ENCODE assay signal across 8 cellular contexts in genomic region chr9:91033802-91034201, GRCh38.
DNase-seq lines count a peak whose midpoint lies in the region; ATAC-seq and TF ChIP-seq lines count a peak whose summit lies in the region.

No MANE protein-coding gene starts in this region.

- H3K4me3 ChIP-seq in Panc1 (ENCODE audit: low read depth in 2 of 2, low read length in 2 of 2) (no peak overlapping the region), lower lobe of right lung (no peak overlapping the region), dorsolateral prefrontal cortex (no peak overlapping the region)

- POLR2A ChIA-PET in GM10248 (lab: Yijun Ruan, JAX) (no interaction called here), Panc1 (lab: Charles Lee) (no interaction called here)

- H3K9me3 ChIP-seq in Panc1 (ENCODE audit: control insufficient read depth, insufficient read depth, low read depth, low read length) (no peaks in the 10 kb centered on the region), lower lobe of right lung (no peaks in the 10 kb centered on the region)

- no TSS peak for BruUV-seq in Panc1 (replicated peaks; lab: Mats Ljungman, UMichigan)

- H3K27me3 ChIP-seq in Panc1 (ENCODE audit: control insufficient read depth, insufficient read depth, low read length) (no peaks in the 10 kb centered on the region), lower lobe of right lung (ENCODE audit: low read depth) (no peaks in the 10 kb centered on the region), dorsolateral prefrontal cortex (no peaks in the 10 kb centered on the region)

- DNase-seq in GM10248 (ENCODE audit: extremely low spot score) (peak; percentile 45), Panc1 (ENCODE audit: low read depth, low spot score) (no peak), lower lobe of right lung (no peak), dorsolateral prefrontal cortex (no peak), caudate nucleus (lab: John Stamatoyannopoulos, UW) (no peak)
- peak; percentile 80 for DNase-seq in activated naive CD4-positive, alpha-beta T cell treated with Interleukin-2 at 50 U/mL for 16 hours

- in situ Hi-C loops in Panc1 (cut with HindIII; ENCODE audit: low pct_unique_long_range_greater_than_20kb, low sequenced_read_pairs): no loop called here

- peaks cover 12% of the 10 kb centered on the region for H3K4me1 ChIP-seq in Panc1 (ENCODE audit: control insufficient read depth, insufficient read depth, low read length)
- peaks cover 22% of the 10 kb centered on the region for H3K4me1 ChIP-seq in lower lobe of right lung

- ATAC-seq in Panc1: no peak
- no peak for ATAC-seq in lower lobe of right lung
- no peak for ATAC-seq in HG02642 (IDR thresholded peaks at IDR 0.05; ENCODE audit: poor library complexity, unreplicated experiment)
- no peak for ATAC-seq in GM19023 (IDR thresholded peaks at IDR 0.05; ENCODE audit: unreplicated experiment)

- H3K36me3 ChIP-seq in Panc1 (ENCODE audit: control insufficient read depth, insufficient read depth, low read length): no peaks in the 10 kb centered on the region
- no peaks in the 10 kb centered on the region for H3K36me3 ChIP-seq in lower lobe of right lung

- no peak overlapping the region for H3K27ac ChIP-seq in Panc1 (ENCODE audit: low read length)
- H3K27ac ChIP-seq in lower lobe of right lung: no peak overlapping the region
- no peak overlapping the region for H3K27ac ChIP-seq in dorsolateral prefrontal cortex
- H3K27ac ChIP-seq in caudate nucleus (ENCODE audit: low read depth, low read length): no peak overlapping the region

- CTCF ChIA-PET in GM10248 (lab: Yijun Ruan, JAX) (interaction anchor here (0.8 to 6.5 kb wide), 15 partner anchors 8 to 688 kb away, joined by 3 to 53 read pairs (median 4); no protein-coding TSS in a partner anchor), Panc1 (lab: Charles Lee) (no interaction called here)

- TF ChIP-seq CTCF in GM10248 (IDR thresholded peaks at IDR 0.05; ENCODE audit: control extremely low read depth, extremely low read depth, low read depth, missing control alignments) (peak; percentile 72), Panc1 (IDR thresholded peaks at IDR 0.05) (peak; percentile 72), lower lobe of right lung (IDR thresholded peaks at IDR 0.05) (peak; percentile 44), dorsolateral prefrontal cortex (IDR thresholded peaks at IDR 0.05 in 54 of 56, conservative IDR thresholded peaks at IDR 0.05 in 2 of 56; ENCODE audit: low read depth in 1 of 56, partially characterized antibody in 56 of 56) (peak in 18 of 56 donors; percentile 8 to 33 (median 15))

- intact Hi-C loops in Panc1 (cut with micrococcal nuclease; ENCODE audit: unreplicated experiment): no loop called here
- intact Hi-C loops in lower lobe of right lung (cut with DNase I): no loop called here
- intact Hi-C loops in dorsolateral prefrontal cortex (cut with DNase I): loop anchor here (10.0 kb wide), 2 partner anchors 61 to 651 kb away; no protein-coding TSS in a partner anchor

Comparison
In these comparisons a context has a peak if more than half of its experiments do, and no peak if none do; other contexts are left out.
1. DNase-seq: peak in GM10248 (single experiment) and activated naive CD4-positive, alpha-beta T cell treated with Interleukin-2 at 50 U/mL for 16 hours (single experiment); none in Panc1 (single experiment), lower lobe of right lung (single experiment), dorsolateral prefrontal cortex (0 of 10) and caudate nucleus (0 of 61).
2. intact Hi-C loops: an anchor here in dorsolateral prefrontal cortex (10.0 kb wide); none called in Panc1 and lower lobe of right lung.